ENCODE assay signal across 20 cellular contexts in genomic region chr2:227456141-227456540, GRCh38. TPM values are rescaled to one million over a fixed set of nuclear protein-coding genes. Genes with fewer than 3 reads are reported as not detected.
DNase-seq lines count a peak whose midpoint lies in the region; ATAC-seq lines count a peak whose summit lies in the region.
"Had no signal": no experiment of that assay in that cellular context is flagged by ENCODE, and none has a peak within 500 bp of the region (broad histone marks: within the 10 kb centered on the region; RNA-seq: fewer than 3 reads in every experiment).

No MANE protein-coding gene starts in this region.

- intact Hi-C loops in right cardiac atrium (cut with DNase I): no loop called here

- peaks cover 1% of the 10 kb centered on the region for H3K4me1 ChIP-seq in right cardiac atrium (ENCODE audit: control insufficient read depth, insufficient read depth, low read length)
- H3K4me1 ChIP-seq: SJCRH30 had no signal

- peak overlapping the region; percentile 80 for H3K27ac Mint-ChIP-seq in stimulated activated naive CD8-positive, alpha-beta T cell treated with anti-CD3 and anti-CD28 coated beads, Interleukin-15, Interleukin-2, amounts not matched to agents 100 ng/mL and 50 ng/mL, for 24 hours
- H3K27ac Mint-ChIP-seq: CD8-positive, alpha-beta T cell had no signal

- H3K27me3 Mint-ChIP-seq in stimulated activated naive CD8-positive, alpha-beta T cell treated with anti-CD3 and anti-CD28 coated beads, Interleukin-15, Interleukin-2, amounts not matched to agents 100 ng/mL and 50 ng/mL, for 24 hours: no peaks in the 10 kb centered on the region

- H3K9me3 Mint-ChIP-seq in stimulated activated naive CD8-positive, alpha-beta T cell treated with anti-CD3 and anti-CD28 coated beads, Interleukin-15, Interleukin-2, amounts not matched to agents 100 ng/mL and 50 ng/mL, for 24 hours: no peaks in the 10 kb centered on the region
- H3K9me3 Mint-ChIP-seq: CD8-positive, alpha-beta T cell had no signal

- H3K4me1 Mint-ChIP-seq in stimulated activated naive CD8-positive, alpha-beta T cell treated with anti-CD3 and anti-CD28 coated beads, Interleukin-15, Interleukin-2, amounts not matched to agents 100 ng/mL and 50 ng/mL, for 24 hours (ENCODE audit: low read depth): peaks cover 83% of the 10 kb centered on the region

- H3K4me3 Mint-ChIP-seq in stimulated activated naive CD8-positive, alpha-beta T cell treated with anti-CD3 and anti-CD28 coated beads, Interleukin-15, Interleukin-2, amounts not matched to agents 100 ng/mL and 50 ng/mL, for 24 hours: no peak overlapping the region
- H3K4me3 Mint-ChIP-seq: CD8-positive, alpha-beta T cell had no signal

- ATAC-seq in stimulated activated naive CD8-positive, alpha-beta T cell treated with anti-CD3 and anti-CD28 coated beads, Interleukin-15, Interleukin-2, amounts not matched to agents 100 U/mL and 50 U/mL, for 24 hours: no peak
- no peak for ATAC-seq in GM18511 (IDR thresholded peaks at IDR 0.05; ENCODE audit: unreplicated experiment)
- ATAC-seq in right cardiac atrium: no peak
- ATAC-seq: CD8-positive, alpha-beta T cell had no signal

- H3K9me3 ChIP-seq in right cardiac atrium (ENCODE audit: control insufficient read depth, low read length): no peaks in the 10 kb centered on the region
- H3K9me3 ChIP-seq: BLaER1, SJCRH30 had no signal

- no peaks in the 10 kb centered on the region for H3K27me3 ChIP-seq in right cardiac atrium (ENCODE audit: control insufficient read depth, insufficient read depth)
- H3K27me3 ChIP-seq: BLaER1, SJCRH30 had no signal

- 92% methylated on average over 2 of the region's 2 CpGs for WGBS in right cardiac atrium

- DNase-seq in stimulated activated naive CD8-positive, alpha-beta T cell treated with anti-CD3 and anti-CD28 coated beads, Interleukin-15, Interleukin-2, amounts not matched to agents 100 U/mL and 50 U/mL, for 24 hours: no peak
- DNase-seq in RPMI7951 (ENCODE audit: low read depth): peak; percentile 31
- DNase-seq in kidney tubule cell (ENCODE audit: low spot score): peak; percentile 21
- DNase-seq in COLO668 (lab: John Stamatoyannopoulos, UW; ENCODE audit: unreplicated experiment): no peak
- no peak for DNase-seq in right cardiac atrium
- DNase-seq: ACHN; CD8-positive, alpha-beta T cell; H7; Karpas-422; NCI-H1694; NCI-H2081; NCI-H2171; NCI-H345; NCI-H524; NCI-H774; NK-92 treated with Interleukin-12 subunit alpha and Interleukin-12 subunit beta, amount 100 ng/mL, for 24 hours had no signal

- no peaks in the 10 kb centered on the region for H3K36me3 Mint-ChIP-seq in stimulated activated naive CD8-positive, alpha-beta T cell treated with anti-CD3 and anti-CD28 coated beads, Interleukin-15, Interleukin-2, amounts not matched to agents 100 ng/mL and 50 ng/mL, for 24 hours (ENCODE audit: low read depth)
- H3K36me3 Mint-ChIP-seq: CD8-positive, alpha-beta T cell had no signal

- no peak overlapping the region for H3K27ac ChIP-seq in right cardiac atrium (ENCODE audit: low read length)
- H3K27ac ChIP-seq: BLaER1, SJCRH30 had no signal

- no peak overlapping the region for H3K4me3 ChIP-seq in right cardiac atrium (ENCODE audit: low read length)
- H3K4me3 ChIP-seq: BLaER1, SJCRH30 had no signal

RNA-seq across cellular contexts. Expression of gene AGFG1, which starts 15.8 kb away (rescaled TPM):
- total RNA-seq in RPMI7951 (2014; rRNA removed; shearing (Covaris generic)): 85.0 and 120 TPM in 2 replicates
- 10 to 100 TPM; 41.2 to 65.3 (median 50.4) TPM for total RNA-seq in right cardiac atrium
- polyA plus RNA-seq in right cardiac atrium: 21.5 TPM

Comparison
In these comparisons a context has a peak if more than half of its experiments do, and no peak if none do; other contexts are left out.
1. DNase-seq: peak in RPMI7951 (single experiment) and kidney tubule cell (single experiment); none in stimulated activated naive CD8-positive, alpha-beta T cell treated with anti-CD3 and anti-CD28 coated beads, Interleukin-15, Interleukin-2, amounts not matched to agents 100 U/mL and 50 U/mL, for 24 hours (single experiment), COLO668 (single experiment) and right cardiac atrium (0 of 3).